ENCODE assay signal across 18 cellular contexts in genomic region chr20:45174434-45175364, GRCh38. TPM values are rescaled to one million over a fixed set of nuclear protein-coding genes. Genes with fewer than 3 reads are reported as not detected.
DNase-seq lines count a peak whose midpoint lies in the region; ATAC-seq, FAIRE-seq and TF ChIP-seq lines count a peak whose summit lies in the region.
"Had no signal": no experiment of that assay in that cellular context is flagged by ENCODE, and none has a peak within 500 bp of the region (broad histone marks: within the 10 kb centered on the region; RNA-seq: fewer than 3 reads in every experiment).

Gene PI3, plus strand, starts transcription at chr20:45174902. Its CDS starts 21 bp downstream, at chr20:45174923.

- TF ChIP-seq CTCF in bronchial epithelial cell (IDR thresholded peaks at IDR 0.05; ENCODE audit: insufficient read depth, low read length, severe bottlenecking), result no peak

- H3K4me3 ChIP-seq in bronchial epithelial cell (ENCODE audit: low read depth, low read length), result no peak within 1 kb of the TSS
- H3K4me3 ChIP-seq: tibial artery had no signal

- peaks cover 18% of the 10 kb centered on the region for H3K27me3 ChIP-seq in bronchial epithelial cell (ENCODE audit: control insufficient read depth, insufficient read depth, low read length)
- H3K27me3 ChIP-seq: tibial artery had no signal

- H3K36me3 ChIP-seq in bronchial epithelial cell (ENCODE audit: control insufficient read depth, insufficient read depth, low read length), result no peaks in the 10 kb centered on the region
- H3K36me3 ChIP-seq: tibial artery had no signal

- ATAC-seq in Right ventricle myocardium superior (ENCODE audit: poor library complexity) (no peak), left colon (peak; percentile 85), HG03432 (IDR thresholded peaks at IDR 0.05; ENCODE audit: unreplicated experiment) (no peak)
- ATAC-seq: naive thymus-derived CD8-positive, alpha-beta T cell had no signal

- peak; percentile 13 for FAIRE-seq in bronchial epithelial cell (lab: Jason Lieb, UNC)
- peak; percentile 61 for FAIRE-seq in urothelium cell line (lab: Jason Lieb, UNC)
- FAIRE-seq: GM19239 had no signal

- intact Hi-C loops in Right ventricle myocardium superior (cut with DNase I) (no loop called here), cardiac septum (cut with DNase I) (no loop called here), left colon (cut with DNase I, micrococcal nuclease) (no loop called here)

- DNase-seq in Right ventricle myocardium superior (peak; percentile 43), cardiac septum (ENCODE audit: low spot score) (no peak), bronchial epithelial cell (ENCODE audit: low read depth) (peak; percentile 92), left colon (peak; percentile 81 to 89), urothelium cell line (ENCODE audit: low spot score) (peak; percentile 40), OCI-M1 (lab: John Stamatoyannopoulos, UW) (no peak), NCI-H526 treated with DMSO at 0.1 percent for 48 hours (lab: John Stamatoyannopoulos, UW) (no peak)
- DNase-seq: activated naive CD4-positive, alpha-beta T cell treated with Interleukin-2 at 50 U/mL for 16 hours; CD4-positive, alpha-beta memory T cell; effector memory CD4-positive, alpha-beta T cell; head of caudate nucleus; kidney glomerular epithelial cell; naive thymus-derived CD8-positive, alpha-beta T cell; NCI-H1105 treated with DMSO at 0.1 percent for 48 hours; SW 1271; tibial artery had no signal

RNA-seq across cellular contexts. Expression of gene PI3, which starts in this region (rescaled TPM):
- total RNA-seq in Right ventricle myocardium superior, result not detected
- total RNA-seq in cardiac septum, result 0.62 TPM
- total RNA-seq in bronchial epithelial cell, result 15.5 and 110 TPM in 2 replicates
- 100 to 1,000 TPM; 108 to 979 TPM for total RNA-seq in left colon
- total RNA-seq: CD4-positive, alpha-beta memory T cell; naive thymus-derived CD8-positive, alpha-beta T cell had no signal

Comparison
In these comparisons a context has a peak if more than half of its experiments do, and no peak if none do; other contexts are left out.
1. RNA of gene PI3 (total RNA-seq): 108 to 979 TPM in left colon and 15.5 to 110 TPM in bronchial epithelial cell; 0.62 TPM in cardiac septum (single experiment) and not detected in Right ventricle myocardium superior (single experiment); every median in the first group is over 10 times any median in the second.
2. Peak in DNase-seq in Right ventricle myocardium superior; RNA of the gene not detected or under 1 TPM.
3. DNase-seq: peak in bronchial epithelial cell (single experiment), left colon (2 of 2) and urothelium cell line (single experiment); none in cardiac septum (single experiment), OCI-M1 (single experiment) and NCI-H526 treated with DMSO at 0.1 percent for 48 hours (single experiment).